In the genomic region with DNA sequence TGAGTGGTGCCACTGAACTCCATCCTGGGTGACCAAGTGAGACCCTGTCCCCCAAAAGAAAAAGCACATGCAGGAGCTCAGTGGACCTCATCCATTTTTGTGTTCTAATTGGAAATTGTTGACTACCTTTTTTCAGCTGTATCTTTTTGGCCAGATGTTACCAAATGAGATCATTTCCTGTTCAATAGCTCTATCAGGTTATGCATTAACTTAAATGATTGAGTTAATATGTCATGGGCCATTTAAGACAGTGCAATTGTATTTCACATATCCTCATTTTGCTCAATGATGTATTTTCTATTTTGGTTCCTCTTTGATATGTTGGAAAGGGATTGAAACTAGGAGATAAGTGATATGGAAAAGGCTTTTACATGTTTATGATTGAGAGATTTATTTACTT, we compare ENCODE assay signal across 16 cellular contexts. TPM values are rescaled to one million over a fixed set of nuclear protein-coding genes. Genes with fewer than 3 reads are reported as not detected.
DNase-seq lines count a peak whose midpoint lies in the region; ATAC-seq and TF ChIP-seq lines count a peak whose summit lies in the region.
"Had no signal": no experiment of that assay in that cellular context is flagged by ENCODE, and none has a peak within 500 bp of the region (broad histone marks: within the 10 kb centered on the region; RNA-seq: fewer than 3 reads in every experiment).

No MANE protein-coding gene starts in this region.

- no peak overlapping the region for H2AFZ ChIP-seq in OCI-LY1 (ENCODE audit: low read length)

- H3K27me3 ChIP-seq in OCI-LY1 (ENCODE audit: insufficient read depth, low read length): no peaks in the 10 kb centered on the region
- H3K27me3 ChIP-seq: cardiac muscle cell had no signal

- H3K9ac ChIP-seq in OCI-LY1 (ENCODE audit: low read length): no peak overlapping the region

- no peaks in the 10 kb centered on the region for H3F3A ChIP-seq in OCI-LY1 (ENCODE audit: insufficient read depth, low read length)

- H3K9me3 ChIP-seq in OCI-LY1 (ENCODE audit: low read length): no peaks in the 10 kb centered on the region

- ATAC-seq in GM19438 (IDR thresholded peaks at IDR 0.05; ENCODE audit: low read depth, unreplicated experiment): peak; percentile 69
- peak; percentile 64 for ATAC-seq in HG02973 (IDR thresholded peaks at IDR 0.05; ENCODE audit: unreplicated experiment)
- ATAC-seq: activated CD4-positive, alpha-beta T cell treated with anti-CD3 and anti-CD28 coated beads for 36 hours; left ventricle myocardium superior had no signal

- peak overlapping the region; percentile 27; the same call in 1 of the 2 replicates for H3K4me3 ChIP-seq in GM08714 (ENCODE audit: low read length)
- no peak overlapping the region for H3K4me3 ChIP-seq in OCI-LY1 (ENCODE audit: low read depth, low read length, poor library complexity, severe bottlenecking)
- H3K4me3 ChIP-seq in lower leg skin (ENCODE audit: low read depth, poor library complexity, severe bottlenecking): no peak overlapping the region
- H3K4me3 ChIP-seq: cardiac muscle cell had no signal

- H3K27ac ChIP-seq in OCI-LY1 (ENCODE audit: low read depth, low read length, poor library complexity, severe bottlenecking): peak overlapping the region; percentile 82
- H3K27ac ChIP-seq: cardiac muscle cell had no signal

- no peaks in the 10 kb centered on the region for H3K79me2 ChIP-seq in OCI-LY1 (ENCODE audit: insufficient read depth, low read length)

- no peaks in the 10 kb centered on the region for H4K20me1 ChIP-seq in OCI-LY1 (ENCODE audit: insufficient read depth, low read length)

- no peaks in the 10 kb centered on the region for H3K9me2 ChIP-seq in OCI-LY1 (ENCODE audit: low read depth, low read length)

- TF ChIP-seq POLR2A in lower leg skin (IDR thresholded peaks at IDR 0.05): no peak

- intact Hi-C loops in lower leg skin (cut with DNase I; ENCODE audit: low total_unique reads): no loop called here

- H3K4me1 ChIP-seq in OCI-LY1 (ENCODE audit: insufficient read depth, low read length, severe bottlenecking): peaks cover 25% of the 10 kb centered on the region

- H3K4me2 ChIP-seq in OCI-LY1 (ENCODE audit: low read length): no peak overlapping the region

- no peak for TF ChIP-seq CTCF in OCI-LY1 (IDR thresholded peaks at IDR 0.05; ENCODE audit: low read length)
- TF ChIP-seq CTCF in lower leg skin (IDR thresholded peaks at IDR 0.05): no peak

- no peak for DNase-seq in activated effector memory CD4-positive, alpha-beta T cell treated with anti-CD3 and anti-CD28 coated beads, Interleukin-2, amount 50 U/mL, for 16 hours
- DNase-seq in lower leg skin (ENCODE audit: low spot score in 2 of 2) (no peak), retina (no peak), Ammon's horn (ENCODE audit: low spot score) (no peak)
- DNase-seq: activated CD4-positive, alpha-beta T cell treated with anti-CD3 and anti-CD28 coated beads for 36 hours; activated T-cell treated with anti-CD3 and anti-CD28 coated beads for 4 hours; effector memory CD4-positive, alpha-beta T cell; left ventricle myocardium superior; NCI-H1694; Right ventricle myocardium superior had no signal

- H3K36me3 ChIP-seq in OCI-LY1 (ENCODE audit: insufficient read depth, low read length): peaks cover 24% of the 10 kb centered on the region
- H3K36me3 ChIP-seq: cardiac muscle cell had no signal

RNA-seq across cellular contexts. Expression of a gene that starts 26.2 kb away (rescaled TPM):
- 1 to 10 TPM in 3 of 4 donors, not detected in 1; 1.5 to 3.4 (median 2.2) TPM for total RNA-seq in lower leg skin
- total RNA-seq: cardiac muscle cell, HT-29 had no signal
